In genomic region chr10:116271593-116272496, GRCh38 we compare ENCODE assay signal across 8 cellular contexts. TPM values are rescaled to one million over a fixed set of nuclear protein-coding genes. Genes with fewer than 3 reads are reported as not detected.
DNase-seq lines count a peak whose midpoint lies in the region; ATAC-seq and TF ChIP-seq lines count a peak whose summit lies in the region.

No MANE protein-coding gene starts in this region.

- H3K27me3 Mint-ChIP-seq in brain = peaks cover 92% of the 10 kb centered on the region

- peaks cover 0 to 3% (median 0%) of the 10 kb centered on the region in 5 experiments for H3K9me3 Mint-ChIP-seq in brain

- peak; percentile 12 for DNase-seq in SIG-M5 treated with dmso at 0.1 percent for 504 hours (lab: John Stamatoyannopoulos, UW; ENCODE audit: unreplicated experiment)
- DNase-seq in SIG-M5 (lab: John Stamatoyannopoulos, UW) = no peak
- peak; percentile 68 for DNase-seq in left kidney (ENCODE audit: low read depth, low spot score)
- no peak for DNase-seq in thyroid gland
- no peak for DNase-seq in GF-D8 (lab: John Stamatoyannopoulos, UW)
- no peak for DNase-seq in NCI-H748 treated with DMSO at 0.1 percent for 48 hours (lab: John Stamatoyannopoulos, UW)

- H3K27ac Mint-ChIP-seq in brain = peak overlapping the region in 1 of 5 experiments; percentile 57

- H3K36me3 ChIP-seq in thyroid gland = no peaks in the 10 kb centered on the region

- H3K4me1 ChIP-seq in thyroid gland = peaks cover 19 to 37% of the 10 kb centered on the region in 2 donors

- H3K4me3 ChIP-seq in thyroid gland (replicated peaks in 1 of 3) = peak overlapping the region in 2 of 3 donors; percentile 23 to 31

- peak overlapping the region; percentile 81 to 99 (median 94) for H3K4me3 Mint-ChIP-seq in brain

- intact Hi-C loops in thyroid gland (cut with DNase I) = no loop called here

- no peak for ATAC-seq in GM18520 (IDR thresholded peaks at IDR 0.05; ENCODE audit: unreplicated experiment)

- H3K27ac ChIP-seq in thyroid gland = no peak overlapping the region

- no peak for TF ChIP-seq POLR2A in thyroid gland (IDR thresholded peaks at IDR 0.05)

- TF ChIP-seq CTCF in brain (conservative IDR thresholded peaks at IDR 0.05) (no peak), thyroid gland (IDR thresholded peaks at IDR 0.05) (no peak)

- H3K9me3 ChIP-seq in thyroid gland = no peaks in the 10 kb centered on the region

- H3K27me3 ChIP-seq in thyroid gland = peaks cover 13% of the 10 kb centered on the region

- H3K4me1 Mint-ChIP-seq in brain = peaks cover 36% of the 10 kb centered on the region

- 1 to 2% methylated on average over 16 to 28 of the region's 65 CpGs for WGBS in thyroid gland, 2 donors

- H3K36me3 Mint-ChIP-seq in brain = peaks cover 13% of the 10 kb centered on the region

RNA-seq across cellular contexts. Expression of gene GFRA1, which starts 1.2 kb away (rescaled TPM):
- polyA plus RNA-seq in brain (ENCODE audit: insufficient read depth, low read depth, low replicate concordance) = 1.6 TPM
- total RNA-seq in thyroid gland = 10 to 100 TPM in 1 of 4 donors, 1 to 10 TPM in 3; 4.4 to 18.0 (median 5.5) TPM

RNA-seq across cellular contexts. Expression of gene CCDC172, which starts 52.4 kb away (rescaled TPM):
- not detected for polyA plus RNA-seq in brain (ENCODE audit: insufficient read depth, low read depth, low replicate concordance)
- total RNA-seq in thyroid gland = not detected

Comparison
In these comparisons a context has a peak if more than half of its experiments do, and no peak if none do; other contexts are left out.
1. DNase-seq: peak in SIG-M5 treated with dmso at 0.1 percent for 504 hours (single experiment) and left kidney (single experiment); none in SIG-M5 (single experiment), thyroid gland (0 of 2), GF-D8 (single experiment) and NCI-H748 treated with DMSO at 0.1 percent for 48 hours (single experiment).